Comparison of ENCODE assay signal across 15 cellular contexts in the genomic region with DNA sequence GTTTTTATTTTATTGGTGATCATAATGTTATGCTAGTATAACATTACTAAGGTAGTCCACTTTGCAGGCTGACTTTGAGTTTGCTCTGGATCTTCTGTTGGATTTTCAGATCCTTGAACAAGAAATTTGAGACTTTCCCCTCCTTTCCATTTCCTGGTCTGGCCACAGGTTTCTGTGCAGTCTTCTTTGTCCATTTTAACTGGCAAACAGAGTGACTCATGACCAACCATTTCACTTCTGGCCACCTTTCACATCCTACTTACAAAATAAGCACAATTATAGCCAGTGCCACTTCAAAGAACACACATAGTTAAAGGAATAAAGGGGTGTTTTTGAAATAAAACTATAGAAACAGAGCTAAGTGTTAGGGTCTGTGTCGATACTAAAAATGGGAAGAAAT. TPM values are rescaled to one million over a fixed set of nuclear protein-coding genes. Genes with fewer than 3 reads are reported as not detected.
A peak's percentile ranks its signal among the peaks of the same experiment; 100 is the strongest.
DNase-seq lines count a peak whose midpoint lies in the region; ATAC-seq and TF ChIP-seq lines count a peak whose summit lies in the region.
"Had no signal": no experiment of that assay in that cellular context is flagged by ENCODE, and none has a peak within 500 bp of the region (broad histone marks: within the 10 kb centered on the region; RNA-seq: fewer than 3 reads in every experiment).

No MANE protein-coding gene starts in this region.

- in situ Hi-C loops in astrocyte of the cerebellum (cut with HindIII; ENCODE audit: low sequenced_read_pairs) = no loop called here

- ATAC-seq in left lung (peak; percentile 27), GM18861 (IDR thresholded peaks at IDR 0.05; ENCODE audit: unreplicated experiment) (no peak), GM21528 (IDR thresholded peaks at IDR 0.05; ENCODE audit: low FRiP score, unreplicated experiment) (no peak)
- ATAC-seq in stimulated activated naive B cell treated with anti-CD40 and anti-IgM and Interleukin-4, amounts not matched to agents 10 μg/mL and 1 μg/mL and 100 μg/mL, for 72 hours (replicated peaks) = no peak
- ATAC-seq: foreskin keratinocyte had no signal

- DNase-seq in Daoy (ENCODE audit: low read depth) (peak; percentile 39), NCI-H146 treated with DMSO at 0.1 percent for 48 hours (lab: John Stamatoyannopoulos, UW; ENCODE audit: unreplicated experiment) (peak; percentile 35), astrocyte of the cerebellum (ENCODE audit: low read depth) (peak; percentile 53), left lung (no peak), CD14-positive monocyte (ENCODE audit: low spot score) (no peak)
- no peak for DNase-seq in stimulated activated naive B cell treated with anti-CD40 and anti-IgM and Interleukin-4, amounts not matched to agents 10 μg/mL and 1 μg/mL and 100 μg/mL, for 72 hours
- DNase-seq: activated B cell treated with CpG ODN at 0.5 μM for 24 hours; activated naive CD8-positive, alpha-beta T cell treated with anti-CD3 and anti-CD28 coated beads, Interleukin-2, amount 10 ng/mL, durations not matched to agents 7 days and 5 days; CD4-positive, CD25-positive, alpha-beta regulatory T cell; foreskin keratinocyte; Kasumi-1; NCI-H524 treated with DMSO at 0.1 percent for 48 hours; SIG-M5 had no signal

- peaks cover 0 to under 1% of the 10 kb centered on the region in 2 donors for H3K27me3 Mint-ChIP-seq in stimulated activated naive B cell treated with anti-CD40 and anti-IgM and Interleukin-4, amounts not matched to agents 10 μg/mL and 1 μg/mL and 100 μg/mL, for 72 hours
- H3K27me3 Mint-ChIP-seq in CD14-positive monocyte (ENCODE audit: low read depth in 3 of 3) = peaks cover 0 to 3% (median 1%) of the 10 kb centered on the region in 3 donors
- H3K27me3 Mint-ChIP-seq: activated B cell treated with CpG ODN at 0.5 μM for 24 hours had no signal

- intact Hi-C loops in left lung (cut with DNase I) = no loop called here
- intact Hi-C loops in CD14-positive monocyte (cut with micrococcal nuclease) = no loop called here

- TF ChIP-seq CTCF in astrocyte of the cerebellum (IDR thresholded peaks at IDR 0.05; ENCODE audit: low read depth, low read length, missing control alignments) = no peak
- TF ChIP-seq CTCF in left lung (IDR thresholded peaks at IDR 0.05) = no peak
- TF ChIP-seq CTCF in CD14-positive monocyte (IDR thresholded peaks at IDR 0.05) = no peak

- H3K27ac ChIP-seq in left lung = no peak overlapping the region
- H3K27ac ChIP-seq: foreskin keratinocyte had no signal

- H3K4me3 ChIP-seq in astrocyte of the cerebellum (ENCODE audit: low read depth, low read length) = no peak overlapping the region
- no peak overlapping the region for H3K4me3 ChIP-seq in left lung

- H3K4me1 Mint-ChIP-seq in stimulated activated naive B cell treated with anti-CD40 and anti-IgM and Interleukin-4, amounts not matched to agents 10 μg/mL and 1 μg/mL and 100 μg/mL, for 72 hours = no peaks in the 10 kb centered on the region
- H3K4me1 Mint-ChIP-seq in CD14-positive monocyte = no peaks in the 10 kb centered on the region
- H3K4me1 Mint-ChIP-seq: activated B cell treated with CpG ODN at 0.5 μM for 24 hours; activated naive CD8-positive, alpha-beta T cell treated with anti-CD3 and anti-CD28 coated beads, Interleukin-2, amount 10 ng/mL, durations not matched to agents 7 days and 5 days; CD4-positive, CD25-positive, alpha-beta regulatory T cell had no signal

- no peaks in the 10 kb centered on the region for H3K36me3 Mint-ChIP-seq in stimulated activated naive B cell treated with anti-CD40 and anti-IgM and Interleukin-4, amounts not matched to agents 10 μg/mL and 1 μg/mL and 100 μg/mL, for 72 hours
- no peaks in the 10 kb centered on the region for H3K36me3 Mint-ChIP-seq in CD14-positive monocyte
- H3K36me3 Mint-ChIP-seq: activated naive CD8-positive, alpha-beta T cell treated with anti-CD3 and anti-CD28 coated beads, Interleukin-2, amount 10 ng/mL, durations not matched to agents 7 days and 5 days; CD4-positive, CD25-positive, alpha-beta regulatory T cell had no signal

- H3K9me3 Mint-ChIP-seq in stimulated activated naive B cell treated with anti-CD40 and anti-IgM and Interleukin-4, amounts not matched to agents 10 μg/mL and 1 μg/mL and 100 μg/mL, for 72 hours = no peaks in the 10 kb centered on the region
- no peaks in the 10 kb centered on the region for H3K9me3 Mint-ChIP-seq in CD14-positive monocyte
- H3K9me3 Mint-ChIP-seq: activated B cell treated with CpG ODN at 0.5 μM for 24 hours; activated naive CD8-positive, alpha-beta T cell treated with anti-CD3 and anti-CD28 coated beads, Interleukin-2, amount 10 ng/mL, durations not matched to agents 7 days and 5 days; CD4-positive, CD25-positive, alpha-beta regulatory T cell had no signal

- H3K9me3 ChIP-seq in left lung = no peaks in the 10 kb centered on the region

- H3K4me3 Mint-ChIP-seq in stimulated activated naive B cell treated with anti-CD40 and anti-IgM and Interleukin-4, amounts not matched to agents 10 μg/mL and 1 μg/mL and 100 μg/mL, for 72 hours = no peak overlapping the region
- no peak overlapping the region for H3K4me3 Mint-ChIP-seq in CD14-positive monocyte
- H3K4me3 Mint-ChIP-seq: activated B cell treated with CpG ODN at 0.5 μM for 24 hours; activated naive CD8-positive, alpha-beta T cell treated with anti-CD3 and anti-CD28 coated beads, Interleukin-2, amount 10 ng/mL, durations not matched to agents 7 days and 5 days; CD4-positive, CD25-positive, alpha-beta regulatory T cell had no signal

- H3K27me3 ChIP-seq in left lung = no peaks in the 10 kb centered on the region

- H3K4me1 ChIP-seq in left lung = no peaks in the 10 kb centered on the region
- H3K4me1 ChIP-seq: foreskin keratinocyte had no signal

- H3K36me3 ChIP-seq in left lung = no peaks in the 10 kb centered on the region

- H3K27ac Mint-ChIP-seq in stimulated activated naive B cell treated with anti-CD40 and anti-IgM and Interleukin-4, amounts not matched to agents 10 μg/mL and 1 μg/mL and 100 μg/mL, for 72 hours = no peak overlapping the region
- no peak overlapping the region for H3K27ac Mint-ChIP-seq in CD14-positive monocyte
- H3K27ac Mint-ChIP-seq: activated B cell treated with CpG ODN at 0.5 μM for 24 hours; activated naive CD8-positive, alpha-beta T cell treated with anti-CD3 and anti-CD28 coated beads, Interleukin-2, amount 10 ng/mL, durations not matched to agents 7 days and 5 days; CD4-positive, CD25-positive, alpha-beta regulatory T cell had no signal

RNA-seq across cellular contexts. Expression of gene ANK2, which starts 8.4 kb away (rescaled TPM):
- total RNA-seq in Daoy (2014; rRNA removed; shearing (Covaris generic)) = 5.6 and 7.4 TPM in 2 replicates
- total RNA-seq in left lung = 10 to 100 TPM; 31.3 to 31.5 TPM
- not detected for polyA plus RNA-seq in CD14-positive monocyte
- total RNA-seq: CD4-positive, CD25-positive, alpha-beta regulatory T cell had no signal
- polyA plus RNA-seq: CD4-positive, CD25-positive, alpha-beta regulatory T cell had no signal

Comparison
In these comparisons a context has a peak if more than half of its experiments do, and no peak if none do; other contexts are left out.
1. DNase-seq: peak in Daoy (single experiment), NCI-H146 treated with DMSO at 0.1 percent for 48 hours (single experiment) and astrocyte of the cerebellum (single experiment); none in left lung (0 of 2), stimulated activated naive B cell treated with anti-CD40 and anti-IgM and Interleukin-4, amounts not matched to agents 10 μg/mL and 1 μg/mL and 100 μg/mL, for 72 hours (single experiment) and CD14-positive monocyte (single experiment).